ENCODE assay signal across 11 cellular contexts in genomic region chr22:43004362-43005035, GRCh38. TPM values are rescaled to one million over a fixed set of nuclear protein-coding genes. Genes with fewer than 3 reads are reported as not detected.
A peak's percentile ranks its signal among the peaks of the same experiment; 100 is the strongest.
DNase-seq lines count a peak whose midpoint lies in the region; ATAC-seq, FAIRE-seq and TF ChIP-seq lines count a peak whose summit lies in the region.
"Had no signal": no experiment of that assay in that cellular context is flagged by ENCODE, and none has a peak within 500 bp of the region (broad histone marks: within the 10 kb centered on the region; RNA-seq: fewer than 3 reads in every experiment).

No MANE protein-coding gene starts in this region.

- intact Hi-C loops in Calu3 (cut with micrococcal nuclease; ENCODE audit: unreplicated experiment) = loop anchor here (2.0 kb wide), 1 partner anchor 34 kb away; no protein-coding TSS in a partner anchor
- intact Hi-C loops in K562 (cut with micrococcal nuclease) = no loop called here
- intact Hi-C loops in heart left ventricle (cut with DNase I) = no loop called here

- TF ChIP-seq EP300 in K562 (IDR thresholded peaks at IDR 0.05; ENCODE audit: low read length) = no peak

- no peaks in the 10 kb centered on the region for H3K27me3 ChIP-seq in K562 (ENCODE audit: control insufficient read depth in 2 of 2, insufficient read depth in 2 of 2, low read length in 2 of 2)
- H3K27me3 ChIP-seq in heart left ventricle = no peaks in the 10 kb centered on the region

- peaks cover 85% of the 10 kb centered on the region for H3K79me2 ChIP-seq in K562 (ENCODE audit: control insufficient read depth, insufficient read depth, low read length)

- H3K4me3 Mint-ChIP-seq in Calu3 (ENCODE audit: low read depth, unreplicated experiment) = peak overlapping the region; percentile 4
- H3K4me3 Mint-ChIP-seq in naive B cell = peak overlapping the region in 4 of 8 donors; percentile 18 to 37 (median 26)

- H3K9me3 ChIP-seq in K562 (replicated peaks; ENCODE audit: control insufficient read depth, insufficient read depth, low read depth, low read length) (no peaks in the 10 kb centered on the region), heart left ventricle (no peaks in the 10 kb centered on the region)

- no peak for TF ChIP-seq POLR2A in K562 (conservative IDR thresholded peaks at IDR 0.05)
- TF ChIP-seq POLR2A in heart left ventricle (IDR thresholded peaks at IDR 0.05) = no peak

- H3K4me1 Mint-ChIP-seq in Calu3 (ENCODE audit: low read depth, unreplicated experiment) (peaks cover 89% of the 10 kb centered on the region), naive B cell (peaks cover 52 to 96% (median 85%) of the 10 kb centered on the region in 3 donors)

- H3K27ac Mint-ChIP-seq in Calu3 (ENCODE audit: unreplicated experiment) (peak overlapping the region; percentile 11), naive B cell (peak overlapping the region in 3 of 6 donors; percentile 75 to 76 (median 76))

- H3K4me3 ChIP-seq in K562 = no peak overlapping the region
- H3K4me3 ChIP-seq in heart left ventricle = no peak overlapping the region

- H4K20me1 ChIP-seq in K562 (replicated peaks; ENCODE audit: control insufficient read depth, insufficient read depth, low read length) = peaks cover 13% of the 10 kb centered on the region

- no peak overlapping the region for H3K27ac ChIP-seq in K562 (ENCODE audit: extremely low read depth, low read depth, low read length)
- no peak overlapping the region for H3K27ac ChIP-seq in heart left ventricle

- no peak for TF ChIP-seq RAD21 in K562 (CRISPR knock-in tag; conservative IDR thresholded peaks at IDR 0.05 in 1 of 2, IDR thresholded peaks at IDR 0.05 in 1 of 2)

- no peaks in the 10 kb centered on the region for H3K9me3 Mint-ChIP-seq in Calu3 (ENCODE audit: low read depth, unreplicated experiment)
- H3K9me3 Mint-ChIP-seq in naive B cell = no peaks in the 10 kb centered on the region

- DNase-seq in Calu3 (peak; percentile 47), NOMO-1 treated with DMSO at 0.1 percent for 48 hours (lab: John Stamatoyannopoulos, UW; ENCODE audit: unreplicated experiment) (peak; percentile 95), K562 (ENCODE audit: extremely low read depth in 1 of 4, low spot score in 3 of 4) (no peak), naive B cell (no peak), omental fat pad (ENCODE audit: low spot score) (no peak), NCI-H345 treated with DMSO at 0.1 percent for 48 hours (lab: John Stamatoyannopoulos, UW; ENCODE audit: unreplicated experiment) (no peak), heart left ventricle (no peak)
- DNase-seq: activated gamma-delta T cell, occipital lobe, SIG-M5 had no signal

- in situ Hi-C loops in K562 (cut with MboI) = no loop called here

- CTCF ChIA-PET in Calu3 (lab: Charles Lee) (interaction anchor here (0.6 to 2.1 kb wide), 4 partner anchors 9 to 166 kb away, joined by 3 to 8 read pairs (median 4); partner anchors contain the start of gene PACSIN2), K562 (lab: Yijun Ruan, JAX; ENCODE audit: low intra/inter-chr PET ratio) (no interaction called here)

- no peak for TF ChIP-seq CTCF in Calu3 (IDR thresholded peaks at IDR 0.05; ENCODE audit: unreplicated experiment)
- TF ChIP-seq CTCF in K562 (IDR thresholded peaks at IDR 0.05 in 2 of 3, conservative IDR thresholded peaks at IDR 0.05 in 1 of 3; ENCODE audit: insufficient read depth in 2 of 3, low read depth in 1 of 3, low read length in 3 of 3) = no peak
- no peak for TF ChIP-seq CTCF in omental fat pad (IDR thresholded peaks at IDR 0.05)
- TF ChIP-seq CTCF in heart left ventricle (IDR thresholded peaks at IDR 0.05) = no peak

- no TSS peak for BruUV-seq in Calu3 (replicated peaks; lab: Mats Ljungman, UMichigan)
- BruUV-seq in K562 (replicated peaks; lab: Mats Ljungman, UMichigan) = no TSS peak

- 67% methylated on average over 12 of the region's 13 CpGs for WGBS in K562 (ENCODE audit: insufficient coverage, low coverage, missing lambda C conversion rate)
- WGBS in heart left ventricle, 4 donors = 69 to 82% (median 73%) methylated on average over 13 of the region's 13 CpGs

- H3K4me2 ChIP-seq in K562 (ENCODE audit: insufficient read depth, low read length) = peak overlapping the region; percentile 24; the same call in 1 of the 2 replicates

- H3K4me1 ChIP-seq in K562 (replicated peaks in 1 of 2; ENCODE audit: control insufficient read depth in 2 of 2, insufficient read depth in 2 of 2, low read length in 2 of 2) (peaks cover 25 to 56% of the 10 kb centered on the region in 2 experiments), heart left ventricle (peaks cover 7 to 75% (median 53%) of the 10 kb centered on the region in 12 donors)

- ATAC-seq in K562 = no peak
- peak; percentile 57 for ATAC-seq in naive B cell (ENCODE audit: low read depth in 2 of 2)
- no peak for ATAC-seq in omental fat pad (ENCODE audit: low FRiP score)
- ATAC-seq in GM19397 (IDR thresholded peaks at IDR 0.05; ENCODE audit: unreplicated experiment) = no peak
- ATAC-seq in heart left ventricle = no peak

- peaks cover 21% of the 10 kb centered on the region for H3K36me3 Mint-ChIP-seq in Calu3 (ENCODE audit: insufficient read depth, unreplicated experiment)
- no peaks in the 10 kb centered on the region for H3K36me3 Mint-ChIP-seq in naive B cell

- H3K27me3 Mint-ChIP-seq in Calu3 (ENCODE audit: unreplicated experiment) (no peaks in the 10 kb centered on the region), naive B cell (no peaks in the 10 kb centered on the region)

- no peak overlapping the region for H3K9ac ChIP-seq in K562 (ENCODE audit: insufficient read depth in 1 of 2, low read depth in 2 of 2, low read length in 2 of 2)

- FAIRE-seq in K562 (lab: Jason Lieb, UNC) = no peak

- no peaks in the 10 kb centered on the region for H3K9me1 ChIP-seq in K562 (ENCODE audit: control insufficient read depth, insufficient read depth, low read length)

- no peak overlapping the region for H2AFZ ChIP-seq in K562 (ENCODE audit: low read depth, low read length)

- POLR2A ChIA-PET in K562 (lab: Yijun Ruan, JAX) = interaction anchor here (0.7 to 1.6 kb wide), 4 partner anchors 9 to 69 kb away, joined by 3 to 5 read pairs (median 4); no protein-coding TSS in a partner anchor

- H3K36me3 ChIP-seq in K562 (ENCODE audit: control insufficient read depth, insufficient read depth, low read length) (no peaks in the 10 kb centered on the region), heart left ventricle (no peaks in the 10 kb centered on the region)

TF ChIP-seq in K562, 482 proteins besides CTCF, POLR2A, EP300 and RAD21:
- TF ChIP-seq BHLHE40 (IDR thresholded peaks at IDR 0.05; ENCODE audit: low read length) = 0 out of 2 replicates have a peak, but pooled peaks have one; percentile 17
- TF ChIP-seq SIN3B (IDR thresholded peaks at IDR 0.05; ENCODE audit: low read depth) = no peak

RNA-seq across cellular contexts. Expression of gene PACSIN2, which starts 10.4 kb away (rescaled TPM):
- total RNA-seq in Calu3 (2022) (224 and 230 TPM in 2 replicates), K562 (2014; rRNA removed) (20.3 and 23.9 TPM in 2 replicates), K562 (2014; rRNA removed; fragmentation: Illumina TruSeq; extraction: Trizol) (18.4 and 19.2 TPM in 2 replicates), K562 (2015; rRNA removed; fragmentation: Illumina TruSeq; extraction: Trizol) (21.0 TPM in 2 replicates), K562 (2021) (39.1 and 45.1 TPM in 2 replicates), omental fat pad (100 to 1,000 TPM in 1 of 4 donors, 10 to 100 TPM in 3; 39.0 to 111 (median 51.3) TPM), heart left ventricle (10 to 100 TPM; 42.5 to 87.1 (median 59.3) TPM)
- total RNA-seq in K562 (2011; cell fraction: chromatin; rRNA removed; ENCODE audit: low replicate concordance) = 40.5 and 46.9 TPM in 2 replicates
- total RNA-seq in K562 (2011; cell fraction: nucleolus; rRNA removed) = 24.3 and 27.1 TPM in 2 replicates
- total RNA-seq in K562 (2011; cell fraction: nucleoplasm; rRNA removed) = 37.3 and 38.1 TPM in 2 replicates
- polyA plus RNA-seq in K562 (2011; rRNA removed) (44.4 and 45.1 TPM in 2 replicates), K562 (2014; fragmentation: Illumina TruSeq; extraction: Trizol) (33.5 and 37.5 TPM in 2 replicates), K562 (2014; fragmentation: Nextera tagmentation; extraction: Ambion mirVana) (under 1 TPM; 0.45 to 0.83 TPM), K562 (2014; rRNA removed) (31.8 and 36.3 TPM in 2 replicates), naive B cell (ENCODE audit: low read depth in 6 of 6) (10 to 100 TPM; 30.9 to 43.4 (median 37.3) TPM), heart left ventricle (10 to 100 TPM; 26.5 to 60.4 TPM)
- 38.0 and 44.7 TPM in 2 replicates for polyA plus RNA-seq in K562 (2011; cell fraction: cytosol; rRNA removed)
- 53.1 and 58.4 TPM in 2 replicates for polyA plus RNA-seq in K562 (2011; cell fraction: nucleus; rRNA removed)
- polyA plus RNA-seq in K562 (2012) = 31.0 and 53.1 TPM in 2 replicates
- polyA minus RNA-seq in K562 (2011; rRNA and poly(A)+ RNA removed) = 23.9 and 28.8 TPM in 2 replicates
- polyA minus RNA-seq in K562 (2011; cell fraction: cytosol; rRNA and poly(A)+ RNA removed) = 13.7 and 17.0 TPM in 2 replicates
- polyA minus RNA-seq in K562 (2011; cell fraction: nucleus; rRNA and poly(A)+ RNA removed) = 9.4 and 14.0 TPM in 2 replicates

Comparison
In these comparisons a context has a peak if more than half of its experiments do, and no peak if none do; other contexts are left out.
1. DNase-seq: peak in Calu3 (single experiment) and NOMO-1 treated with DMSO at 0.1 percent for 48 hours (single experiment); none in K562 (0 of 4), naive B cell (single experiment), omental fat pad (single experiment), NCI-H345 treated with DMSO at 0.1 percent for 48 hours (single experiment) and heart left ventricle (0 of 5).
2. ATAC-seq: peak in naive B cell (2 of 2); none in K562 (single experiment), omental fat pad (single experiment), GM19397 (single experiment) and heart left ventricle (0 of 4).